8 cellular contexts compared by ENCODE assay signal in the genomic region with DNA sequence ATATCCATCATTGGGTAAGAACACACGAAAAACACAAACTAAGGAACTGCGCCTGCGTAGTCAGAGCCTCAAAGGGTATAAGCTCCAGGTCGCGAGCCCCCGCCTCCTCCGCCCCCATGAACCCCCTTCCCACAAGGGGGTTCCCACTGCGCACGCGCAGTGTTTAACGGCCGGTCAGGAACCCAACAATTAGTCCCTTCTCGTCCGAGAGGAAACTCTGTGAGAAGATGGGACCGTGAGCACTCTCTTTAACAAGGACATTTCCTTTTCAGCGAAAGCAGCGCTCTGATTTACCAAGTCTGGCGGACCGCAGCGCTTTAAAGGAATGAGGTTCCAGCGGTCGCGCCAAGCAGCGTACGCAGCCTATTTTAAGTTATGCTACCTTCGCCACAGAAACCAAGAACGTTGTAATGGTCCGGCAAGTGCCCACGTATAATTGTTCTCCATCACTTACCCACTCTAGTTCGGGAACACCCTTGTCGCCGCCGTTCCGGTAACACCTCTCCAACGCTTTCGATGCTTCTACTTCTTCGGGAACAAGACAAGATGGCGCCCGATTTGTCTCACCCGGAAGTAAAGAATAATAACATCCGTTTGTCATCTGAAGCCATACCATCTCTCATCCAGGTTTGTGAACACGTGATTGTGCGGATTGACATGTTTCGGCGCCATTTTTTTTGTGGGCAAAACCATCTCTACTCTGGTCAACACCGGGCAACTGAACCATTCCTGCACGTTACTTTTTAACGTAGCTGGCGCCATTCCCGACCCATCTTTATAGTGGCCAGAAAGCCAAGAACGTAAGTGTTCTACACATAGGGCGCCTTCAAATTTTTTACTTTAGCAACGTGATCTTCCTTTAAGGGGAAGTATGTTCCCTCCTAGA. TPM values are rescaled to one million over a fixed set of nuclear protein-coding genes. Genes with fewer than 3 reads are reported as not detected.
A peak's percentile ranks its signal among the peaks of the same experiment; 100 is the strongest.
DNase-seq lines count a peak whose midpoint lies in the region; ATAC-seq and TF ChIP-seq lines count a peak whose summit lies in the region.

A gene with protein sequence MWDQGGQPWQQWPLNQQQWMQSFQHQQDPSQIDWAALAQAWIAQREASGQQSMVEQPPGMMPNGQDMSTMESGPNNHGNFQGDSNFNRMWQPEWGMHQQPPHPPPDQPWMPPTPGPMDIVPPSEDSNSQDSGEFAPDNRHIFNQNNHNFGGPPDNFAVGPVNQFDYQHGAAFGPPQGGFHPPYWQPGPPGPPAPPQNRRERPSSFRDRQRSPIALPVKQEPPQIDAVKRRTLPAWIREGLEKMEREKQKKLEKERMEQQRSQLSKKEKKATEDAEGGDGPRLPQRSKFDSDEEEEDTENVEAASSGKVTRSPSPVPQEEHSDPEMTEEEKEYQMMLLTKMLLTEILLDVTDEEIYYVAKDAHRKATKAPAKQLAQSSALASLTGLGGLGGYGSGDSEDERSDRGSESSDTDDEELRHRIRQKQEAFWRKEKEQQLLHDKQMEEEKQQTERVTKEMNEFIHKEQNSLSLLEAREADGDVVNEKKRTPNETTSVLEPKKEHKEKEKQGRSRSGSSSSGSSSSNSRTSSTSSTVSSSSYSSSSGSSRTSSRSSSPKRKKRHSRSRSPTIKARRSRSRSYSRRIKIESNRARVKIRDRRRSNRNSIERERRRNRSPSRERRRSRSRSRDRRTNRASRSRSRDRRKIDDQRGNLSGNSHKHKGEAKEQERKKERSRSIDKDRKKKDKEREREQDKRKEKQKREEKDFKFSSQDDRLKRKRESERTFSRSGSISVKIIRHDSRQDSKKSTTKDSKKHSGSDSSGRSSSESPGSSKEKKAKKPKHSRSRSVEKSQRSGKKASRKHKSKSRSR (minus strand): TSS at position 548 of the 886 bp plus-strand sequence. CDS start 10,649 bp downstream, outside the sequence.

- ATAC-seq in GM21528 (IDR thresholded peaks at IDR 0.05; ENCODE audit: low FRiP score, unreplicated experiment), result peak; percentile 94
- ATAC-seq in IMR-90 (ENCODE audit: low read depth), result peak; percentile 75

- peak within 1 kb of the TSS; percentile 58; the same call in 1 of the 2 replicates for H2BK20ac ChIP-seq in IMR-90 (ENCODE audit: low read depth, low read length)

- H2AK9ac ChIP-seq in IMR-90 (replicated peaks; ENCODE audit: low read depth, low read length, poor library complexity), result peak within 1 kb of the TSS; percentile 91

- CTCF ChIA-PET in IMR-90 (lab: Yijun Ruan, JAX), result interaction anchor here (0.6 to 0.9 kb wide), 4 partner anchors 10 to 677 kb away, joined by 3 to 4 read pairs (median 3); no protein-coding TSS in a partner anchor

- H3K27ac ChIP-seq in IMR-90 (ENCODE audit: insufficient read depth, low read length), result peak within 1 kb of the TSS; percentile 92

- peak within 1 kb of the TSS; percentile 95 for H3K4ac ChIP-seq in IMR-90 (ENCODE audit: low read depth, low read length)

- no peaks in the 10 kb centered on the region for H3K9me3 ChIP-seq in IMR-90 (ENCODE audit: control insufficient read depth, insufficient read depth, low read length)

- peak within 1 kb of the TSS; percentile 90 for H2BK5ac ChIP-seq in IMR-90 (ENCODE audit: low read depth, low read length, poor library complexity, severe bottlenecking)

- peak within 1 kb of the TSS; percentile 98 for H3K23ac ChIP-seq in IMR-90 (ENCODE audit: low read depth, low read length)

- peak within 1 kb of the TSS; percentile 95 for H3K18ac ChIP-seq in IMR-90 (ENCODE audit: low read depth, low read length)

- peaks cover 2% of the 10 kb centered on the region for H3K4me1 ChIP-seq in IMR-90 (ENCODE audit: control insufficient read depth, insufficient read depth, low read length)

- H3K56ac ChIP-seq in IMR-90 (ENCODE audit: extremely low read depth, insufficient read depth, low read length), result peak within 1 kb of the TSS; percentile 97

- 0 out of 2 replicates have a peak, but pooled peaks cover 2% of the 10 kb centered on the region for H3K9me1 ChIP-seq in IMR-90 (ENCODE audit: insufficient read depth, low read length)

- 2% methylated on average over 21 of the region's 53 CpGs; no CpG with 5 or more reads in 1 of the 2 experiments for WGBS in IMR-90 (ENCODE audit: extremely low coverage in 2 of 2, insufficient read length in 1 of 2), 2 experiments

- dilution Hi-C loops in IMR-90 (cut with HindIII; ENCODE audit: low sequenced_read_pairs, unreplicated experiment), result no loop called here

- H2BK120ac ChIP-seq in IMR-90 (ENCODE audit: low read depth, low read length), result peak within 1 kb of the TSS; percentile 78

- no peaks in the 10 kb centered on the region for H3K27me3 ChIP-seq in IMR-90 (ENCODE audit: control insufficient read depth, insufficient read depth, low read length)

- no peaks in the 10 kb centered on the region for H3K36me3 ChIP-seq in IMR-90 (ENCODE audit: control insufficient read depth, insufficient read depth, low read length)

- no peak for TF ChIP-seq RAD21 in IMR-90 (IDR thresholded peaks at IDR 0.05; ENCODE audit: low read length)

- intact Hi-C loops in IMR-90 (cut with micrococcal nuclease), result loop anchor here (1.0 to 5.0 kb wide), 4 partner anchors 10 to 142 kb away; a partner anchor contains a TSS

- H2AK5ac ChIP-seq in IMR-90 (ENCODE audit: low read depth, low read length), result peak within 1 kb of the TSS; percentile 88

- TSS peak; percentile 40 for BruUV-seq in IMR-90 (replicated peaks; lab: Mats Ljungman, UMichigan)

- TF ChIP-seq POLR2A in IMR-90 (IDR thresholded peaks at IDR 0.05; ENCODE audit: low read depth, low read length), result peak; percentile 91

- H2AFZ ChIP-seq in IMR-90 (replicated peaks; ENCODE audit: low read length, poor library complexity), result peak within 1 kb of the TSS; percentile 91

- H3K79me1 ChIP-seq in IMR-90 (ENCODE audit: low read depth in 1 of 2, low read length in 2 of 2), result peaks cover 5 to 37% of the 10 kb centered on the region in 2 experiments

- peak within 1 kb of the TSS; percentile 95 for H3K9ac ChIP-seq in IMR-90 (ENCODE audit: low read depth, low read length)

- peaks cover 43% of the 10 kb centered on the region for H4K20me1 ChIP-seq in IMR-90 (ENCODE audit: insufficient read depth, low read length)

- peak; percentile 99 for DNase-seq in DMS 273 (lab: John Stamatoyannopoulos, UW; ENCODE audit: unreplicated experiment)
- DNase-seq in IMR-90, result peak; percentile 99
- peak; percentile 99 for DNase-seq in OCI-M1 (lab: John Stamatoyannopoulos, UW)
- peak; percentile 86 for DNase-seq in activated T-cell treated with anti-CD3 and anti-CD28 coated beads for 24 hours (ENCODE audit: low read depth)
- DNase-seq in epidermal melanocyte (ENCODE audit: insufficient read length, low spot score), result peak; percentile 72
- DNase-seq in middle frontal gyrus (ENCODE audit: extremely low spot score, low spot score), result peak; percentile 97
- DNase-seq in stimulated activated CD8-positive, alpha-beta memory T cell treated with anti-CD3 and anti-CD28 coated beads, Interleukin-2, amount 100 ng/mL, for 48 hours (ENCODE audit: low read depth in 2 of 2), result peak; percentile 71 to 76

- peak within 1 kb of the TSS; percentile 52 for H3K4me3 ChIP-seq in IMR-90 (ENCODE audit: insufficient read depth, low read depth, low read length)

- POLR2A ChIA-PET in IMR-90 (lab: Charles Lee; ENCODE audit: unreplicated experiment), result interaction anchor here (0.5 to 1.0 kb wide), 4 partner anchors 9 to 63 kb away, joined by 3 to 5 read pairs (median 4); no protein-coding TSS in a partner anchor

- H4K5ac ChIP-seq in IMR-90 (ENCODE audit: low read depth, low read length), result peak within 1 kb of the TSS; percentile 96

- no peak for TF ChIP-seq CTCF in IMR-90 (conservative IDR thresholded peaks at IDR 0.05; ENCODE audit: low read depth, low read length)

- H2BK15ac ChIP-seq in IMR-90 (ENCODE audit: low read depth, low read length), result peak within 1 kb of the TSS; percentile 66; the same call in 2 of the 3 replicates

- in situ Hi-C loops in IMR-90 (cut with MboI; ENCODE audit: low sequenced_read_pairs), result no loop called here

- peak within 1 kb of the TSS; percentile 79 for H3K4me2 ChIP-seq in IMR-90 (ENCODE audit: low read depth, low read length)

- H4K91ac ChIP-seq in IMR-90 (ENCODE audit: insufficient read depth, low read depth, low read length), result peak within 1 kb of the TSS; percentile 90

- H4K8ac ChIP-seq in IMR-90 (ENCODE audit: low read depth in 2 of 2, low read length in 2 of 2), result peak within 1 kb of the TSS; percentile 92 to 99

- peak within 1 kb of the TSS; percentile 99 for H3K14ac ChIP-seq in IMR-90 (replicated peaks; ENCODE audit: low read depth, low read length)

TF ChIP-seq in IMR-90, 13 proteins besides CTCF, POLR2A, EP300 and RAD21 (continues in another document):
- TF ChIP-seq MAZ (IDR thresholded peaks at IDR 0.05; ENCODE audit: borderline replicate concordance, low read depth, low read length) (peak; percentile 96), CHD1 (IDR thresholded peaks at IDR 0.05; ENCODE audit: low read depth, low read length) (peak; percentile 87), RCOR1 (IDR thresholded peaks at IDR 0.05; ENCODE audit: insufficient replicate concordance, low read length) (no peak), FOS (IDR thresholded peaks at IDR 0.05; ENCODE audit: low read depth, low read length) (0 out of 2 replicates have a peak, but pooled peaks have one; percentile 8), RFX5 (IDR thresholded peaks at IDR 0.05; ENCODE audit: low read depth, low read length) (no peak), MXI1 (IDR thresholded peaks at IDR 0.05; ENCODE audit: borderline replicate concordance, low read depth, low read length) (0 out of 2 replicates have a peak, but pooled peaks have one; percentile 36), BHLHE40 (IDR thresholded peaks at IDR 0.05; ENCODE audit: low read depth, low read length) (peak; percentile 70; the same call in 1 of the 2 replicates), MAFK (IDR thresholded peaks at IDR 0.05; ENCODE audit: low read depth, low read length) (no peak), NFE2L2 (IDR thresholded peaks at IDR 0.05; ENCODE audit: low read depth, low read length) (no peak)
- TF ChIP-seq, protein P1, sequence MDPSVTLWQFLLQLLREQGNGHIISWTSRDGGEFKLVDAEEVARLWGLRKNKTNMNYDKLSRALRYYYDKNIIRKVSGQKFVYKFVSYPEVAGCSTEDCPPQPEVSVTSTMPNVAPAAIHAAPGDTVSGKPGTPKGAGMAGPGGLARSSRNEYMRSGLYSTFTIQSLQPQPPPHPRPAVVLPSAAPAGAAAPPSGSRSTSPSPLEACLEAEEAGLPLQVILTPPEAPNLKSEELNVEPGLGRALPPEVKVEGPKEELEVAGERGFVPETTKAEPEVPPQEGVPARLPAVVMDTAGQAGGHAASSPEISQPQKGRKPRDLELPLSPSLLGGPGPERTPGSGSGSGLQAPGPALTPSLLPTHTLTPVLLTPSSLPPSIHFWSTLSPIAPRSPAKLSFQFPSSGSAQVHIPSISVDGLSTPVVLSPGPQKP (IDR thresholded peaks at IDR 0.05; ENCODE audit: borderline replicate concordance, low read depth, low read length), result no peak

RNA-seq across cellular contexts. Expression of the gene that starts here (rescaled TPM):
- 46.2 and 65.0 TPM in 2 replicates for total RNA-seq in IMR-90 (2012; rRNA removed)
- polyA plus RNA-seq in IMR-90 (2012; rRNA removed), result 31.3 and 44.5 TPM in 2 replicates
- polyA plus RNA-seq in IMR-90 (2012; cell fraction: cytosol; rRNA removed), result 3.9 and 4.1 TPM in 2 replicates
- polyA plus RNA-seq in IMR-90 (2012; cell fraction: nucleus; rRNA removed; ENCODE audit: low replicate concordance), result 27.9 and 221 TPM in 2 replicates

Comparison
In these comparisons a context has a peak if more than half of its experiments do, and no peak if none do; other contexts are left out.
1. Peak in every context shown above with its lines: DNase-seq, ATAC-seq, H3K4me3 ChIP-seq and H3K27ac ChIP-seq.